16 cellular contexts compared by ENCODE assay signal in genomic region chr16:57025941-57026777, GRCh38. TPM values are rescaled to one million over a fixed set of nuclear protein-coding genes. Genes with fewer than 3 reads are reported as not detected.
DNase-seq lines count a peak whose midpoint lies in the region; ATAC-seq and TF ChIP-seq lines count a peak whose summit lies in the region.
"Had no signal": no experiment of that assay in that cellular context is flagged by ENCODE, and none has a peak within 500 bp of the region (broad histone marks: within the 10 kb centered on the region; RNA-seq: fewer than 3 reads in every experiment).

No MANE protein-coding gene starts in this region.

- no peak for DNase-seq in activated naive CD4-positive, alpha-beta T cell treated with anti-CD3 and anti-CD28 coated beads for 36 hours
- no peak for DNase-seq in activated naive CD4-positive, alpha-beta T cell treated with Interleukin-2 at 50 U/mL for 16 hours
- peak; percentile 12 for DNase-seq in RPMI8226
- no peak for DNase-seq in left colon
- DNase-seq in adrenal gland: no peak
- DNase-seq in stimulated activated CD4-positive, alpha-beta T cell treated with anti-CD3 and anti-CD28 coated beads, Interleukin-1b, Interleukin-23, amount 100 ng/mL, for 48 hours: no peak
- DNase-seq in DMS79 treated with DMSO at 0.1 percent for 48 hours (lab: John Stamatoyannopoulos, UW): no peak
- DNase-seq: activated CD4-positive, alpha-beta T cell treated with anti-CD3 and anti-CD28 coated beads, Interleukin-2, amount 50 U/mL, for 48 hours; activated gamma-delta T cell; effector CD8-positive, alpha-beta T cell; HFFc6; NCI-H2081 treated with DMSO at 0.1 percent for 48 hours; stimulated activated CD4-positive, alpha-beta T cell treated with anti-CD3 and anti-CD28 coated beads, Interleukin-12 subunit alpha, Interleukin-12 subunit beta, amount 100 ng/mL, for 4 hours had no signal

- no peak overlapping the region for H3K27ac ChIP-seq in adrenal gland
- H3K27ac ChIP-seq: cardiac muscle cell had no signal

- H3K27me3 Mint-ChIP-seq in activated naive CD4-positive, alpha-beta T cell treated with anti-CD3 and anti-CD28 coated beads for 36 hours (ENCODE audit: low read depth): no peaks in the 10 kb centered on the region
- H3K27me3 Mint-ChIP-seq in stimulated activated memory B cell treated with anti-CD40 and anti-IgM and Interleukin-4, amounts not matched to agents 10 μg/mL and 1 μg/mL and 100 μg/mL, for 72 hours: no peaks in the 10 kb centered on the region

- H3K27ac Mint-ChIP-seq in activated naive CD4-positive, alpha-beta T cell treated with anti-CD3 and anti-CD28 coated beads for 36 hours: peak overlapping the region; percentile 47
- H3K27ac Mint-ChIP-seq in stimulated activated memory B cell treated with anti-CD40 and anti-IgM and Interleukin-4, amounts not matched to agents 10 μg/mL and 1 μg/mL and 100 μg/mL, for 72 hours: peak overlapping the region; percentile 82
- H3K27ac Mint-ChIP-seq: HFFc6, progenitor cell of endocrine pancreas had no signal

- intact Hi-C loops in activated naive CD4-positive, alpha-beta T cell treated with anti-CD3 and anti-CD28 coated beads for 36 hours (cut with micrococcal nuclease): no loop called here
- intact Hi-C loops in left colon (cut with DNase I, micrococcal nuclease): no loop called here
- intact Hi-C loops in adrenal gland (cut with DNase I): no loop called here

- TF ChIP-seq POLR2A in adrenal gland (IDR thresholded peaks at IDR 0.05): no peak

- CTCF ChIA-PET in activated naive CD4-positive, alpha-beta T cell treated with anti-CD3 and anti-CD28 coated beads for 36 hours (lab: Charles Lee): interaction anchor here (4.9 kb wide), 1 partner anchor 61 kb away, joined by 22 read pairs; no protein-coding TSS in a partner anchor

- ATAC-seq in left colon: peak; percentile 6
- ATAC-seq in stimulated activated memory B cell treated with anti-CD40 and anti-IgM and Interleukin-4, amounts not matched to agents 10 μg/mL and 1 μg/mL and 100 μg/mL, for 72 hours: no peak

- H3K4me3 Mint-ChIP-seq in activated naive CD4-positive, alpha-beta T cell treated with anti-CD3 and anti-CD28 coated beads for 36 hours: no peak overlapping the region
- H3K4me3 Mint-ChIP-seq in stimulated activated memory B cell treated with anti-CD40 and anti-IgM and Interleukin-4, amounts not matched to agents 10 μg/mL and 1 μg/mL and 100 μg/mL, for 72 hours: no peak overlapping the region
- H3K4me3 Mint-ChIP-seq: HFFc6 had no signal

- H3K36me3 ChIP-seq in adrenal gland (replicated peaks in 1 of 2): peaks cover 0 to 9% of the 10 kb centered on the region in 2 donors
- H3K36me3 ChIP-seq: cardiac muscle cell had no signal

- no peak for TF ChIP-seq CTCF in adrenal gland (IDR thresholded peaks at IDR 0.05)

- H3K4me3 ChIP-seq in adrenal gland: no peak overlapping the region
- H3K4me3 ChIP-seq: cardiac muscle cell had no signal

- H3K4me1 Mint-ChIP-seq in activated naive CD4-positive, alpha-beta T cell treated with anti-CD3 and anti-CD28 coated beads for 36 hours (ENCODE audit: low read depth): peaks cover 82% of the 10 kb centered on the region
- H3K4me1 Mint-ChIP-seq in stimulated activated memory B cell treated with anti-CD40 and anti-IgM and Interleukin-4, amounts not matched to agents 10 μg/mL and 1 μg/mL and 100 μg/mL, for 72 hours: peaks cover 69% of the 10 kb centered on the region

- no peaks in the 10 kb centered on the region for H3K4me1 ChIP-seq in adrenal gland (replicated peaks in 1 of 2)

- no peaks in the 10 kb centered on the region for H3K27me3 ChIP-seq in adrenal gland
- H3K27me3 ChIP-seq: cardiac muscle cell had no signal

- no peaks in the 10 kb centered on the region for H3K9me3 ChIP-seq in adrenal gland (replicated peaks in 1 of 3)

- no peaks in the 10 kb centered on the region for H3K9me3 Mint-ChIP-seq in activated naive CD4-positive, alpha-beta T cell treated with anti-CD3 and anti-CD28 coated beads for 36 hours
- H3K9me3 Mint-ChIP-seq in stimulated activated memory B cell treated with anti-CD40 and anti-IgM and Interleukin-4, amounts not matched to agents 10 μg/mL and 1 μg/mL and 100 μg/mL, for 72 hours: peaks cover 5% of the 10 kb centered on the region
- H3K9me3 Mint-ChIP-seq: HFFc6 had no signal

- H3K36me3 Mint-ChIP-seq in activated naive CD4-positive, alpha-beta T cell treated with anti-CD3 and anti-CD28 coated beads for 36 hours (ENCODE audit: low read depth): peaks cover 64% of the 10 kb centered on the region
- H3K36me3 Mint-ChIP-seq in stimulated activated memory B cell treated with anti-CD40 and anti-IgM and Interleukin-4, amounts not matched to agents 10 μg/mL and 1 μg/mL and 100 μg/mL, for 72 hours: peaks cover 90% of the 10 kb centered on the region

- 88 to 98% (median 91%) methylated on average over 13 to 21 of the region's 21 CpGs for WGBS in adrenal gland, 4 donors

RNA-seq across cellular contexts. Expression of gene NLRC5, which starts 36.8 kb away (rescaled TPM):
- total RNA-seq in activated naive CD4-positive, alpha-beta T cell treated with anti-CD3 and anti-CD28 coated beads for 36 hours: 100 to 1,000 TPM; 104 to 119 TPM
- 100 to 1,000 TPM in 1 of 2 donors, 10 to 100 TPM in 1; 57.7 to 125 TPM for total RNA-seq in left colon
- total RNA-seq in adrenal gland: 10 to 100 TPM; 10.4 to 44.8 (median 26.6) TPM
- 10 to 100 TPM; 14.7 to 89.0 (median 58.6) TPM for polyA plus RNA-seq in adrenal gland
- total RNA-seq: cardiac muscle cell, progenitor cell of endocrine pancreas had no signal
- polyA plus RNA-seq: cardiac muscle cell had no signal
